ENCODE assay signal across 1 cellular context in genomic region chr3:34015204-34016142, GRCh38.
TF ChIP-seq lines count a peak whose summit lies in the region.

No MANE protein-coding gene starts in this region.

TF ChIP-seq in SK-N-SH treated with all-trans-retinoic acid at 6 μM for 48 hours, 23 proteins besides CTCF, POLR2A, EP300 and RAD21 (continued from another document):
- no peak for TF ChIP-seq SNAI2 (CRISPR knock-in tag; IDR thresholded peaks at IDR 0.05)
- no peak for TF ChIP-seq ZFP3 (CRISPR knock-in tag; IDR thresholded peaks at IDR 0.05)
